12 cellular contexts compared by ENCODE assay signal in genomic region chr4:25795566-25796454, GRCh38.
A peak's percentile ranks its signal among the peaks of the same experiment; 100 is the strongest.
DNase-seq lines count a peak whose midpoint lies in the region; ATAC-seq and TF ChIP-seq lines count a peak whose summit lies in the region.
"Had no signal": no experiment of that assay in that cellular context is flagged by ENCODE, and none has a peak within 500 bp of the region (broad histone marks: within the 10 kb centered on the region; RNA-seq: fewer than 3 reads in every experiment).

No MANE protein-coding gene starts in this region.

- no peaks in the 10 kb centered on the region for H4K20me1 ChIP-seq in PC-3 (ENCODE audit: low read length)

- H3K9me3 ChIP-seq in PC-3 (ENCODE audit: low read length) (no peaks in the 10 kb centered on the region), neuron (ENCODE audit: low read length) (no peaks in the 10 kb centered on the region), left lung (no peaks in the 10 kb centered on the region)
- H3K9me3 ChIP-seq: mucosa of descending colon had no signal

- TF ChIP-seq CTCF in Calu3 (IDR thresholded peaks at IDR 0.05; ENCODE audit: unreplicated experiment) (no peak), PC-3 (conservative IDR thresholded peaks at IDR 0.05; ENCODE audit: low read depth, low read length) (no peak), left lung (IDR thresholded peaks at IDR 0.05) (no peak)

- no peak overlapping the region for H3K4me2 ChIP-seq in PC-3 (ENCODE audit: low read length)

- no peaks in the 10 kb centered on the region for H3K27me3 Mint-ChIP-seq in Calu3 (ENCODE audit: unreplicated experiment)

- no peak overlapping the region for H3K9ac ChIP-seq in PC-3 (ENCODE audit: low read length)

- H3K27me3 ChIP-seq in PC-3 (ENCODE audit: low read length) = no peaks in the 10 kb centered on the region
- H3K27me3 ChIP-seq in neuron (ENCODE audit: insufficient read depth, low read length) = no peaks in the 10 kb centered on the region
- no peaks in the 10 kb centered on the region for H3K27me3 ChIP-seq in left lung

- CTCF ChIA-PET in Calu3 (lab: Charles Lee) = no interaction called here
- CTCF ChIA-PET in PC-3 (lab: Charles Lee) = no interaction called here

- no peak overlapping the region for H3K4me3 ChIP-seq in PC-3 (ENCODE audit: low read length)
- peak overlapping the region; percentile 5 for H3K4me3 ChIP-seq in neuron (ENCODE audit: low read length)
- no peak overlapping the region for H3K4me3 ChIP-seq in left lung
- H3K4me3 ChIP-seq: mucosa of descending colon had no signal

- peaks cover 11% of the 10 kb centered on the region for H3K4me1 Mint-ChIP-seq in Calu3 (ENCODE audit: low read depth, unreplicated experiment)

- H3K27ac ChIP-seq in PC-3 (ENCODE audit: low read length) (no peak overlapping the region), left lung (no peak overlapping the region)

- H3K9me3 Mint-ChIP-seq in Calu3 (ENCODE audit: low read depth, unreplicated experiment) = no peaks in the 10 kb centered on the region

- peak overlapping the region; percentile 22 for H3K27ac Mint-ChIP-seq in Calu3 (ENCODE audit: unreplicated experiment)

- peak; percentile 74 for ATAC-seq in PC-3
- peak; percentile 45 for ATAC-seq in esophagus mucosa
- no peak for ATAC-seq in left lung
- ATAC-seq: mucosa of descending colon had no signal

- H3K4me3 Mint-ChIP-seq in Calu3 (ENCODE audit: low read depth, unreplicated experiment) = no peak overlapping the region

- H3K36me3 Mint-ChIP-seq in Calu3 (ENCODE audit: insufficient read depth, unreplicated experiment) = peaks cover 38% of the 10 kb centered on the region

- no peaks in the 10 kb centered on the region for H3F3A ChIP-seq in PC-3 (ENCODE audit: low read length, unreplicated experiment)

- H3K79me2 ChIP-seq in PC-3 (ENCODE audit: low read length) = no peaks in the 10 kb centered on the region

- intact Hi-C loops in Calu3 (cut with micrococcal nuclease; ENCODE audit: unreplicated experiment) (no loop called here), PC-3 (cut with micrococcal nuclease) (no loop called here), left lung (cut with DNase I) (no loop called here)

- H3K36me3 ChIP-seq in PC-3 (ENCODE audit: low read depth, low read length) (no peaks in the 10 kb centered on the region), neuron (ENCODE audit: insufficient read depth, low read length) (no peaks in the 10 kb centered on the region), left lung (peaks cover 0 to 34% of the 10 kb centered on the region in 2 donors)

- H3K4me1 ChIP-seq in PC-3 (ENCODE audit: insufficient read depth, low read length) (no peaks in the 10 kb centered on the region), neuron (ENCODE audit: insufficient read depth, low read length) (peaks cover 12% of the 10 kb centered on the region), left lung (no peaks in the 10 kb centered on the region)

- POLR2A ChIA-PET in PC-3 (lab: Charles Lee; ENCODE audit: unreplicated experiment) = no interaction called here

- H3K9me2 ChIP-seq in PC-3 (replicated peaks; ENCODE audit: low read length) = no peaks in the 10 kb centered on the region

- DNase-seq in Calu3 = no peak
- peak; percentile 24 for DNase-seq in PC-3
- DNase-seq in left lung = no peak
- no peak for DNase-seq in cortex of kidney (lab: John Stamatoyannopoulos, UW)
- DNase-seq in SW480 (ENCODE audit: low spot score) = no peak
- DNase-seq in NCI-H748 (lab: John Stamatoyannopoulos, UW; ENCODE audit: unreplicated experiment) = no peak
- DNase-seq: activated CD4-positive, alpha-beta T cell treated with anti-CD3 and anti-CD28 coated beads for 1 hour; activated naive CD4-positive, alpha-beta T cell treated with anti-CD3 and anti-CD28 coated beads, Interleukin-2, amount 50 U/mL, for 16 hours; mucosa of descending colon; stimulated activated CD4-positive, alpha-beta T cell treated with anti-CD3 and anti-CD28 coated beads, Interleukin-1b, Interleukin-23, amount 100 ng/mL, for 48 hours had no signal

- BruUV-seq in Calu3 (replicated peaks; lab: Mats Ljungman, UMichigan) (no TSS peak), PC-3 (replicated peaks; lab: Mats Ljungman, UMichigan) (no TSS peak)

- H2AFZ ChIP-seq in PC-3 (ENCODE audit: low read length) (no peak overlapping the region), neuron (ENCODE audit: low read depth, low read length) (peak overlapping the region; percentile 16)
